Comparison of ENCODE assay signal across 12 cellular contexts in the genomic region with DNA sequence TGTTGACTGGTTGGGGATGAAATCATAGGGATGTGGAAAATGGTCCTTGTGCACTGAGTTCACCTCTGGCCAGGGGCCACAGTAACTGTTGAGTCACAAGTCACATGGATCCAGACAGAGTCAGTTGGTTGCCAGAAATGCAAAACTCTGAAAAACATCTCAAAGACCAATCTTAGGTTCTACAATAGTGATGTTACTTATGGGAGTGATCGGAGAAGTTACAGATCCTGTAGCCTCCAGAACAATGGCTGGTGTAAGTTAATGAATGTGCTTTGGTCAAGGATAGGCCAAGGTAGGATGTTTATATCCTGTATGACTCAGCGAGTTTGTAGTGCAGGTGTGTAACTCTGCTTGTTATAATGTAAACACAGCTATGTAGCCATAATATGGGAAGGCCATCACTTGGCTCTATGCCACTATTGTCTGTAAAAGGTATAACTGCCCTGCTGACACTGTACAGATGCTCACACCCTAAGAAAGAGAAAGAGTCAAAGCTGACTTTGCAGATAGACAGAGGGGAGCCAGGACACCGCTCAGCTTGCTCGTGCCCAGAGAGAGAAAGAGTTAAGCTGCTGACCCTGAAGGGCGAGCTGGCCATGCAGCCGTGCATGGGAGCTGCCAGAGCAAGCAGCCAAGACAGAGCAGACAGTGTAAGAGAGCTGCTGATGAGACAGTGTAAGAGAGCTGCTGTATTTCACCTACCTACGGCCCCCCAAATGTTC. TPM values are rescaled to one million over a fixed set of nuclear protein-coding genes. Genes with fewer than 3 reads are reported as not detected.
DNase-seq lines count a peak whose midpoint lies in the region; ATAC-seq and TF ChIP-seq lines count a peak whose summit lies in the region.
"Had no signal": no experiment of that assay in that cellular context is flagged by ENCODE, and none has a peak within 500 bp of the region (broad histone marks: within the 10 kb centered on the region; RNA-seq: fewer than 3 reads in every experiment).

No MANE protein-coding gene starts in this region.

- H3K27me3 Mint-ChIP-seq in Calu3 (ENCODE audit: unreplicated experiment) (no peaks in the 10 kb centered on the region), MCF 10A (ENCODE audit: insufficient read depth, unreplicated experiment) (no peaks in the 10 kb centered on the region)
- H3K27me3 Mint-ChIP-seq: central memory CD8-positive, alpha-beta T cell had no signal

- peak; percentile 3 for DNase-seq in Calu3
- DNase-seq in M059J (ENCODE audit: low read depth) = peak; percentile 71
- DNase-seq in MCF 10A (ENCODE audit: unreplicated experiment) = peak; percentile 74
- no peak for DNase-seq in COR-L47 (lab: John Stamatoyannopoulos, UW)
- DNase-seq in pons (ENCODE audit: low spot score) = no peak
- no peak for DNase-seq in activated CD4-positive, alpha-beta T cell treated with anti-CD3 and anti-CD28 coated beads for 4 hours
- DNase-seq: NCI-H226; stimulated activated CD4-positive, alpha-beta T cell treated with anti-CD3 and anti-CD28 coated beads, Interleukin-2, amount 100 ng/mL, for 24 hours had no signal

- no peak for TF ChIP-seq CTCF in Calu3 (IDR thresholded peaks at IDR 0.05; ENCODE audit: unreplicated experiment)
- TF ChIP-seq CTCF in MCF 10A (IDR thresholded peaks at IDR 0.05; ENCODE audit: unreplicated experiment) = no peak
- no peak for TF ChIP-seq CTCF in liver (IDR thresholded peaks at IDR 0.05; ENCODE audit: low read depth, low read length, missing input control)

- H3K9ac ChIP-seq in liver (ENCODE audit: low read depth in 1 of 2, low read length in 2 of 2) = no peak overlapping the region

- TF ChIP-seq RAD21 in liver (IDR thresholded peaks at IDR 0.05) = no peak

- POLR2A ChIA-PET in MCF 10A (lab: Yijun Ruan, JAX) = interaction anchor here (0.5 to 2.7 kb wide), 5 partner anchors 36 to 274 kb away, joined by 3 to 11 read pairs (median 3); a partner anchor contains a TSS

- no peaks in the 10 kb centered on the region for H3K36me3 Mint-ChIP-seq in Calu3 (ENCODE audit: insufficient read depth, unreplicated experiment)
- H3K36me3 Mint-ChIP-seq in MCF 10A (ENCODE audit: insufficient read depth, unreplicated experiment) = peaks cover 4% of the 10 kb centered on the region

- intact Hi-C loops in Calu3 (cut with micrococcal nuclease; ENCODE audit: unreplicated experiment) = loop anchor here (5.0 to 10.0 kb wide), 2 partner anchors 164 to 441 kb away; no protein-coding TSS in a partner anchor
- intact Hi-C loops in MCF 10A (cut with micrococcal nuclease) = loop anchor here (2.0 kb wide), 1 partner anchor 76 kb away; a partner anchor contains a TSS

- H3K27ac ChIP-seq in liver (ENCODE audit: low read depth in 1 of 2, low read length in 2 of 2) = no peak overlapping the region

- 84% methylated on average over 7 of the region's 7 CpGs for WGBS in liver

- no peak for ATAC-seq in HG03196 (IDR thresholded peaks at IDR 0.05; ENCODE audit: unreplicated experiment)

- H3K4me1 Mint-ChIP-seq in Calu3 (ENCODE audit: low read depth, unreplicated experiment) = peaks cover 14% of the 10 kb centered on the region
- peaks cover 11% of the 10 kb centered on the region for H3K4me1 Mint-ChIP-seq in MCF 10A (ENCODE audit: insufficient read depth, unreplicated experiment)
- H3K4me1 Mint-ChIP-seq: central memory CD8-positive, alpha-beta T cell had no signal

- H3K27ac Mint-ChIP-seq in Calu3 (ENCODE audit: unreplicated experiment) (no peak overlapping the region), MCF 10A (ENCODE audit: low read depth, unreplicated experiment) (no peak overlapping the region)

- no peak overlapping the region for H3K4me3 ChIP-seq in liver (ENCODE audit: low read depth in 1 of 3, low read length in 3 of 3)

- CTCF ChIA-PET in Calu3 (lab: Charles Lee) = interaction anchor here (0.6 kb wide), 1 partner anchor 424 kb away, joined by 3 read pairs; no protein-coding TSS in a partner anchor
- CTCF ChIA-PET in MCF 10A (lab: Yijun Ruan, JAX) = interaction anchor here (0.6 to 10.6 kb wide), 10 partner anchors 29 to 483 kb away, joined by 3 to 276 read pairs (median 4); no protein-coding TSS in a partner anchor

- H3K4me1 ChIP-seq in liver (ENCODE audit: control insufficient read depth in 4 of 4, insufficient read depth in 4 of 4, low read length in 3 of 4) = peaks cover 0 to 5% (median 0%) of the 10 kb centered on the region in 4 donors

- no peaks in the 10 kb centered on the region for H3K27me3 ChIP-seq in liver (ENCODE audit: control insufficient read depth in 4 of 4, insufficient read depth in 4 of 4, low read length in 3 of 4)

- H3K9me3 Mint-ChIP-seq in Calu3 (ENCODE audit: low read depth, unreplicated experiment) (no peaks in the 10 kb centered on the region), MCF 10A (ENCODE audit: unreplicated experiment) (no peaks in the 10 kb centered on the region)
- H3K9me3 Mint-ChIP-seq: central memory CD8-positive, alpha-beta T cell had no signal

- H3K9me3 ChIP-seq in liver (ENCODE audit: control insufficient read depth in 4 of 4, low read length in 3 of 4) = no peaks in the 10 kb centered on the region

- no peaks in the 10 kb centered on the region for H3K36me3 ChIP-seq in liver (ENCODE audit: control insufficient read depth in 4 of 4, insufficient read depth in 3 of 4, low read depth in 1 of 4, low read length in 3 of 4)

- no TSS peak for BruUV-seq in Calu3 (replicated peaks; lab: Mats Ljungman, UMichigan)
- BruUV-seq in MCF 10A (replicated peaks; lab: Mats Ljungman, UMichigan) = no TSS peak

- H3K4me3 Mint-ChIP-seq in Calu3 (ENCODE audit: low read depth, unreplicated experiment) (no peak overlapping the region), MCF 10A (ENCODE audit: unreplicated experiment) (no peak overlapping the region)
- H3K4me3 Mint-ChIP-seq: central memory CD8-positive, alpha-beta T cell had no signal

TF ChIP-seq in liver, 16 proteins besides CTCF, POLR2A, EP300 and RAD21:
- no peak for TF ChIP-seq JUND (IDR thresholded peaks at IDR 0.05)
- peak; percentile 10 to 13 for TF ChIP-seq RXRA (IDR thresholded peaks at IDR 0.05)
- TF ChIP-seq FOXA1 (IDR thresholded peaks at IDR 0.05) = no peak

RNA-seq across cellular contexts. Expression of a gene that starts 27.1 kb away (rescaled TPM):
- total RNA-seq in Calu3 (2022) = 1.7 and 1.9 TPM in 2 replicates
- not detected in 2 replicates for total RNA-seq in M059J (2014; rRNA removed; shearing (Covaris generic))
- not detected in 2 replicates for total RNA-seq in MCF 10A (2022)
- under 1 TPM in 1 of 2 donors, not detected in 1; 0.08 TPM for total RNA-seq in liver
- under 1 TPM; 0.20 to 0.29 TPM for polyA plus RNA-seq in liver
- total RNA-seq: T-helper 2 cell treated with Interferon-gamma antibody and Interleukin-4, amounts not matched to agents 100 ng/mL and 5 ng/mL, for 36 hours had no signal

Comparison
In these comparisons a context has a peak if more than half of its experiments do, and no peak if none do; other contexts are left out.
1. DNase-seq: peak in Calu3 (single experiment), M059J (single experiment) and MCF 10A (single experiment); none in COR-L47 (single experiment), pons (single experiment) and activated CD4-positive, alpha-beta T cell treated with anti-CD3 and anti-CD28 coated beads for 4 hours (0 of 2).